In genomic region chr5:51373880-51374523, GRCh38 we compare ENCODE assay signal across 1 cellular context.
TF ChIP-seq lines count a peak whose summit lies in the region.

No MANE protein-coding gene starts in this region.

TF ChIP-seq in H1, 55 proteins besides CTCF, POLR2A, EP300 and RAD21:
- TF ChIP-seq MAX (IDR thresholded peaks at IDR 0.05) (no peak), JUND (IDR thresholded peaks at IDR 0.05; ENCODE audit: low read length) (no peak), SP2 (IDR thresholded peaks at IDR 0.05; ENCODE audit: low read length) (no peak), GABPA (IDR thresholded peaks at IDR 0.05; ENCODE audit: borderline replicate concordance, insufficient read depth, low read length) (no peak), ASH2L (IDR thresholded peaks at IDR 0.05; ENCODE audit: low read length) (no peak), RNF2 (IDR thresholded peaks at IDR 0.05; ENCODE audit: borderline replicate concordance, low read depth, low read length, missing control alignments, poor library complexity, severe bottlenecking) (no peak), SRF (IDR thresholded peaks at IDR 0.05; ENCODE audit: low read depth, low read length) (no peak), TCF12 (IDR thresholded peaks at IDR 0.05; ENCODE audit: low read depth, low read length) (no peak), CHD1 (IDR thresholded peaks at IDR 0.05; ENCODE audit: low read depth, low read length) (no peak), SP4 (IDR thresholded peaks at IDR 0.05; ENCODE audit: low read length) (no peak), SIRT6 (IDR thresholded peaks at IDR 0.05; ENCODE audit: low read length) (no peak), CEBPB (IDR thresholded peaks at IDR 0.05; ENCODE audit: low read depth, low read length) (no peak), BACH1 (IDR thresholded peaks at IDR 0.05; ENCODE audit: low read length) (no peak), E2F6 (IDR thresholded peaks at IDR 0.05) (no peak), SP1 (IDR thresholded peaks at IDR 0.05; ENCODE audit: low read depth, low read length) (no peak), RBBP5 (IDR thresholded peaks at IDR 0.05; ENCODE audit: borderline replicate concordance, low read depth, low read length) (no peak), GTF2F1 (IDR thresholded peaks at IDR 0.05; ENCODE audit: borderline replicate concordance, low read depth, low read length) (no peak)
